Comparison of ENCODE assay signal across 23 cellular contexts in genomic region chr6:157513004-157513603, GRCh38.
DNase-seq lines count a peak whose midpoint lies in the region; ATAC-seq, FAIRE-seq and TF ChIP-seq lines count a peak whose summit lies in the region.
"Had no signal": no experiment of that assay in that cellular context is flagged by ENCODE, and none has a peak within 500 bp of the region (broad histone marks: within the 10 kb centered on the region; RNA-seq: fewer than 3 reads in every experiment).

No MANE protein-coding gene starts in this region.

- ATAC-seq in psoas muscle, result no peak
- no peak for ATAC-seq in Right ventricle myocardium superior (ENCODE audit: poor library complexity)
- ATAC-seq in HG03469 (IDR thresholded peaks at IDR 0.05; ENCODE audit: unreplicated experiment), result no peak

- H3K9me3 ChIP-seq in endothelial cell of umbilical vein (replicated peaks; ENCODE audit: control insufficient read depth, insufficient read depth, low read length) (no peaks in the 10 kb centered on the region), left ventricle myocardium inferior (replicated peaks) (no peaks in the 10 kb centered on the region), psoas muscle (no peaks in the 10 kb centered on the region)
- H3K9me3 ChIP-seq: esophagus muscularis mucosa, sigmoid colon, SJSA1 had no signal

- peak; percentile 82 for FAIRE-seq in endothelial cell of umbilical vein (lab: Jason Lieb, UNC)

- BruUV-seq in endothelial cell of umbilical vein (replicated peaks; lab: Mats Ljungman, UMichigan), result no TSS peak

- H3K27ac ChIP-seq in endothelial cell of umbilical vein (ENCODE audit: insufficient read depth, low read depth, low read length) (peak overlapping the region; percentile 88), left ventricle myocardium inferior (replicated peaks) (no peak overlapping the region), psoas muscle (no peak overlapping the region)
- H3K27ac ChIP-seq: esophagus muscularis mucosa, PC-9, sigmoid colon, SJSA1 had no signal

- DNase-seq in NCI-H146 treated with DMSO at 0.1 percent for 48 hours (lab: John Stamatoyannopoulos, UW; ENCODE audit: unreplicated experiment) (peak; percentile 26), NCI-H2227 treated with DMSO at 0.1 percent for 48 hours (lab: John Stamatoyannopoulos, UW) (peak; percentile 48), endothelial cell of umbilical vein (ENCODE audit: low read depth, low spot score) (peak; percentile 52), pons (ENCODE audit: low spot score) (peak; percentile 90), left ventricle myocardium inferior (no peak), psoas muscle (no peak), Right ventricle myocardium superior (no peak)
- DNase-seq: activated B cell treated with CpG ODN at 0.5 μM for 24 hours; activated CD4-positive, alpha-beta memory T cell treated with anti-CD3 and anti-CD28 coated beads, Interleukin-2, amount 10 ng/mL, durations not matched to agents 7 days and 5 days; activated naive CD4-positive, alpha-beta T cell; activated T-cell treated with anti-CD3 and anti-CD28 coated beads, Interleukin-2, amount 50 U/mL, for 1 hour; AML-193; amygdala; COR-L47; Karpas-422; NCI-H1048; NCI-H82; PC-9; sigmoid colon; T-helper 2 cell had no signal

- H3K4me3 ChIP-seq in endothelial cell of umbilical vein (replicated peaks in 1 of 3; ENCODE audit: insufficient read depth in 1 of 3, low read depth in 1 of 3, low read length in 3 of 3) (no peak overlapping the region), left ventricle myocardium inferior (no peak overlapping the region), psoas muscle (no peak overlapping the region)
- H3K4me3 ChIP-seq: esophagus muscularis mucosa, PC-9, sigmoid colon, SJSA1 had no signal

- H3K27me3 ChIP-seq in endothelial cell of umbilical vein (ENCODE audit: control insufficient read depth in 2 of 2, insufficient read depth in 2 of 2, low read length in 2 of 2) (no peaks in the 10 kb centered on the region), left ventricle myocardium inferior (ENCODE audit: low read depth) (no peaks in the 10 kb centered on the region), psoas muscle (ENCODE audit: insufficient read depth in 3 of 3, low read length in 2 of 3) (no peaks in the 10 kb centered on the region)
- H3K27me3 ChIP-seq: esophagus muscularis mucosa, sigmoid colon, SJSA1 had no signal

- H3K36me3 ChIP-seq in endothelial cell of umbilical vein (ENCODE audit: control insufficient read depth in 2 of 2, extremely low read depth in 1 of 2, insufficient read depth in 2 of 2, low read length in 2 of 2) (no peaks in the 10 kb centered on the region), left ventricle myocardium inferior (no peaks in the 10 kb centered on the region), psoas muscle (ENCODE audit: insufficient read depth in 1 of 2, low read depth in 1 of 2) (no peaks in the 10 kb centered on the region)
- H3K36me3 ChIP-seq: esophagus muscularis mucosa, sigmoid colon, SJSA1 had no signal

- TF ChIP-seq POLR2A in endothelial cell of umbilical vein (IDR thresholded peaks at IDR 0.05; ENCODE audit: low read depth, low read length), result no peak

- intact Hi-C loops in endothelial cell of umbilical vein (cut with micrococcal nuclease), result loop anchor here (5.0 kb wide), 1 partner anchor 249 kb away; no protein-coding TSS in a partner anchor
- intact Hi-C loops in left ventricle myocardium inferior (cut with micrococcal nuclease), result no loop called here
- intact Hi-C loops in psoas muscle (cut with DNase I), result no loop called here
- intact Hi-C loops in Right ventricle myocardium superior (cut with DNase I), result no loop called here

- no peaks in the 10 kb centered on the region for H3K9me1 ChIP-seq in endothelial cell of umbilical vein (replicated peaks; ENCODE audit: control insufficient read depth, extremely low read depth, insufficient read depth, low read length)

- H3K4me1 ChIP-seq in endothelial cell of umbilical vein (ENCODE audit: control insufficient read depth, extremely low read depth, insufficient read depth, low read length), result peaks cover 29% of the 10 kb centered on the region
- peaks cover under 1% of the 10 kb centered on the region for H3K4me1 ChIP-seq in left ventricle myocardium inferior
- H3K4me1 ChIP-seq in psoas muscle, result peaks cover 19% of the 10 kb centered on the region
- H3K4me1 ChIP-seq: esophagus muscularis mucosa, sigmoid colon had no signal

- no peaks in the 10 kb centered on the region for H3K79me2 ChIP-seq in endothelial cell of umbilical vein (ENCODE audit: control insufficient read depth, insufficient read depth, low read length)

- WGBS in psoas muscle, 3 donors, result 79 to 85% (median 80%) methylated on average over 9 of the region's 9 CpGs

- peak overlapping the region; percentile 1 for H3K9ac ChIP-seq in endothelial cell of umbilical vein (replicated peaks; ENCODE audit: extremely low read depth, insufficient read depth, low read length)

- peak overlapping the region; percentile 4 for H2AFZ ChIP-seq in endothelial cell of umbilical vein (ENCODE audit: low read depth, low read length)
- H2AFZ ChIP-seq: PC-9 had no signal

- no peak for TF ChIP-seq CTCF in endothelial cell of umbilical vein (IDR thresholded peaks at IDR 0.05; ENCODE audit: extremely low read depth in 1 of 2, insufficient read depth in 1 of 2, low read depth in 1 of 2, low read length in 2 of 2)
- no peak for TF ChIP-seq CTCF in left ventricle myocardium inferior (IDR thresholded peaks at IDR 0.05; ENCODE audit: borderline replicate concordance)
- TF ChIP-seq CTCF in psoas muscle (IDR thresholded peaks at IDR 0.05), result no peak

- no peaks in the 10 kb centered on the region for H4K20me1 ChIP-seq in endothelial cell of umbilical vein (replicated peaks; ENCODE audit: control insufficient read depth, extremely low read depth, insufficient read depth, low read length)

- H3K4me2 ChIP-seq in endothelial cell of umbilical vein (ENCODE audit: insufficient read depth, low read length), result no peak overlapping the region
- H3K4me2 ChIP-seq: PC-9 had no signal

- dilution Hi-C loops in endothelial cell of umbilical vein (cut with MboI; ENCODE audit: extremely low pct_ligation_motif_present, low sequenced_read_pairs), result no loop called here

- CTCF ChIA-PET in endothelial cell of umbilical vein (lab: Charles Lee), result interaction anchor here (0.7 to 1.4 kb wide), 6 partner anchors 11 to 173 kb away, joined by 3 to 4 read pairs (median 4); no protein-coding TSS in a partner anchor

- POLR2A ChIA-PET in endothelial cell of umbilical vein (lab: Charles Lee), result no interaction called here

TF ChIP-seq in endothelial cell of umbilical vein, 7 proteins besides CTCF, POLR2A, EP300 and RAD21:
- TF ChIP-seq JUN (IDR thresholded peaks at IDR 0.05; ENCODE audit: borderline replicate concordance, insufficient read depth, insufficient read length, low read depth), result no peak
- TF ChIP-seq MAX (IDR thresholded peaks at IDR 0.05; ENCODE audit: insufficient read depth, insufficient read length), result no peak
- TF ChIP-seq MYC (IDR thresholded peaks at IDR 0.05; ENCODE audit: low read depth, low read length), result no peak
- no peak for TF ChIP-seq EZH2 (IDR thresholded peaks at IDR 0.05; ENCODE audit: borderline replicate concordance, low read depth, low read length, severe bottlenecking)

Comparison
In these comparisons a context has a peak if more than half of its experiments do, and no peak if none do; other contexts are left out.
1. DNase-seq: peak in NCI-H146 treated with DMSO at 0.1 percent for 48 hours (single experiment), NCI-H2227 treated with DMSO at 0.1 percent for 48 hours (single experiment), endothelial cell of umbilical vein (single experiment) and pons (single experiment); none in left ventricle myocardium inferior (single experiment), psoas muscle (0 of 2) and Right ventricle myocardium superior (single experiment).